ENCODE assay signal across 14 cellular contexts in genomic region chr2:25063876-25064660, GRCh38. TPM values are rescaled to one million over a fixed set of nuclear protein-coding genes. Genes with fewer than 3 reads are reported as not detected.
DNase-seq lines count a peak whose midpoint lies in the region; ATAC-seq, FAIRE-seq and TF ChIP-seq lines count a peak whose summit lies in the region.
"Had no signal": no experiment of that assay in that cellular context is flagged by ENCODE, and none has a peak within 500 bp of the region (broad histone marks: within the 10 kb centered on the region; RNA-seq: fewer than 3 reads in every experiment).

No MANE protein-coding gene starts in this region.

- intact Hi-C loops in heart left ventricle (cut with DNase I) = no loop called here
- intact Hi-C loops in gastrocnemius medialis (cut with DNase I; ENCODE audit: low total_unique reads) = loop anchor here (1.0 to 5.0 kb wide), 3 partner anchors 22 to 89 kb away; partner anchors contain the start of gene EFR3B
- intact Hi-C loops in activated T-helper 1 cell treated with anti-CD3 and anti-CD28 coated beads, Interleukin-12 subunit alpha, Interleukin-12 subunit beta, Interleukin-2, Interleukin-4 antibody, amounts not matched to agents 30 ng/mL and 10 ng/mL and 1 ng/mL, durations not matched to agents 14 hours and 24 hours and 36 hours (cut with micrococcal nuclease) = no loop called here

- TF ChIP-seq POLR2A in GM12892 (IDR thresholded peaks at IDR 0.05; ENCODE audit: low read depth, low read length) (0 out of 2 replicates have a peak, but pooled peaks have one; percentile 26), heart left ventricle (IDR thresholded peaks at IDR 0.05) (no peak), gastrocnemius medialis (IDR thresholded peaks at IDR 0.05) (no peak)

- H3K79me2 ChIP-seq in OCI-LY3 (ENCODE audit: low read length) = no peaks in the 10 kb centered on the region

- no peak overlapping the region for H3K4me3 Mint-ChIP-seq in activated naive CD8-positive, alpha-beta T cell treated with anti-CD3 and anti-CD28 coated beads for 36 hours
- H3K4me3 Mint-ChIP-seq in activated T-helper 1 cell treated with anti-CD3 and anti-CD28 coated beads, Interleukin-12 subunit alpha, Interleukin-12 subunit beta, Interleukin-2, Interleukin-4 antibody, amounts not matched to agents 30 ng/mL and 10 ng/mL and 1 ng/mL, durations not matched to agents 14 hours and 24 hours and 36 hours = no peak overlapping the region
- H3K4me3 Mint-ChIP-seq: stimulated activated naive CD8-positive, alpha-beta T cell treated with anti-CD3 and anti-CD28 coated beads, Interleukin-15, Interleukin-2, amounts not matched to agents 100 ng/mL and 50 ng/mL, for 24 hours had no signal

- WGBS in heart left ventricle, 4 donors = 42 to 54% (median 49%) methylated on average over 13 of the region's 13 CpGs

- no peaks in the 10 kb centered on the region for H3K27me3 Mint-ChIP-seq in activated naive CD8-positive, alpha-beta T cell treated with anti-CD3 and anti-CD28 coated beads for 36 hours
- no peaks in the 10 kb centered on the region for H3K27me3 Mint-ChIP-seq in activated T-helper 1 cell treated with anti-CD3 and anti-CD28 coated beads, Interleukin-12 subunit alpha, Interleukin-12 subunit beta, Interleukin-2, Interleukin-4 antibody, amounts not matched to agents 30 ng/mL and 10 ng/mL and 1 ng/mL, durations not matched to agents 14 hours and 24 hours and 36 hours (ENCODE audit: insufficient read depth)
- H3K27me3 Mint-ChIP-seq: stimulated activated naive CD8-positive, alpha-beta T cell treated with anti-CD3 and anti-CD28 coated beads, Interleukin-15, Interleukin-2, amounts not matched to agents 100 ng/mL and 50 ng/mL, for 24 hours had no signal

- H3K4me3 ChIP-seq in OCI-LY3 (ENCODE audit: low read length) = peak overlapping the region; percentile 44
- H3K4me3 ChIP-seq in heart left ventricle = peak overlapping the region in 4 of 12 donors; percentile 0 to 8 (median 5)
- H3K4me3 ChIP-seq in gastrocnemius medialis = peak overlapping the region in 3 of 4 donors; percentile 23 to 42 (median 30)
- H3K4me3 ChIP-seq: ovary had no signal

- no peaks in the 10 kb centered on the region for H3K36me3 Mint-ChIP-seq in activated naive CD8-positive, alpha-beta T cell treated with anti-CD3 and anti-CD28 coated beads for 36 hours
- no peaks in the 10 kb centered on the region for H3K36me3 Mint-ChIP-seq in activated T-helper 1 cell treated with anti-CD3 and anti-CD28 coated beads, Interleukin-12 subunit alpha, Interleukin-12 subunit beta, Interleukin-2, Interleukin-4 antibody, amounts not matched to agents 30 ng/mL and 10 ng/mL and 1 ng/mL, durations not matched to agents 14 hours and 24 hours and 36 hours (ENCODE audit: low read depth)

- H3K27me3 ChIP-seq in OCI-LY3 (ENCODE audit: low read depth, low read length) (peaks cover 4% of the 10 kb centered on the region; the same call in 1 of the 2 replicates), heart left ventricle (no peaks in the 10 kb centered on the region), gastrocnemius medialis (no peaks in the 10 kb centered on the region)
- H3K27me3 ChIP-seq: ovary had no signal

- no peak overlapping the region for H2AFZ ChIP-seq in OCI-LY3 (ENCODE audit: low read depth, low read length)

- H3K9ac ChIP-seq in OCI-LY3 (ENCODE audit: low read length) = no peak overlapping the region

- peaks cover 5% of the 10 kb centered on the region for H3K9me3 Mint-ChIP-seq in activated naive CD8-positive, alpha-beta T cell treated with anti-CD3 and anti-CD28 coated beads for 36 hours
- peaks cover 5% of the 10 kb centered on the region for H3K9me3 Mint-ChIP-seq in activated T-helper 1 cell treated with anti-CD3 and anti-CD28 coated beads, Interleukin-12 subunit alpha, Interleukin-12 subunit beta, Interleukin-2, Interleukin-4 antibody, amounts not matched to agents 30 ng/mL and 10 ng/mL and 1 ng/mL, durations not matched to agents 14 hours and 24 hours and 36 hours

- in situ Hi-C loops in gastrocnemius medialis (cut with MboI; ENCODE audit: low sequenced_read_pairs in 4 of 4) = no loop called here

- H3K4me2 ChIP-seq in OCI-LY3 (ENCODE audit: low read length) = peak overlapping the region; percentile 75

- H4K20me1 ChIP-seq in OCI-LY3 (ENCODE audit: insufficient read depth, low read length) = no peaks in the 10 kb centered on the region

- H3K9me3 ChIP-seq in OCI-LY3 (ENCODE audit: insufficient read depth, low read length) (no peaks in the 10 kb centered on the region), heart left ventricle (peaks cover 0 to 11% (median 3%) of the 10 kb centered on the region in 12 donors), gastrocnemius medialis (no peaks in the 10 kb centered on the region)
- H3K9me3 ChIP-seq: ovary had no signal

- TF ChIP-seq CTCF in OCI-LY3 (IDR thresholded peaks at IDR 0.05; ENCODE audit: low read depth, low read length) (no peak), heart left ventricle (IDR thresholded peaks at IDR 0.05) (no peak), gastrocnemius medialis (IDR thresholded peaks at IDR 0.05 in 4 of 5, conservative IDR thresholded peaks at IDR 0.05 in 1 of 5) (no peak)

- peak; percentile 60 to 84 (median 74) for ATAC-seq in heart left ventricle
- peak; percentile 97 to 98 for ATAC-seq in gastrocnemius medialis
- ATAC-seq in HG03108 (IDR thresholded peaks at IDR 0.05; ENCODE audit: unreplicated experiment) = no peak
- ATAC-seq: SK-N-SH treated with all-trans-retinoic acid at 6 μM for 48 hours had no signal

- H3K4me1 ChIP-seq in OCI-LY3 (ENCODE audit: low read length) (peaks cover 15% of the 10 kb centered on the region), heart left ventricle (peaks cover 0 to 29% (median 19%) of the 10 kb centered on the region in 12 donors), gastrocnemius medialis (peaks cover 20 to 28% of the 10 kb centered on the region in 2 donors)

- peak; percentile 40 for FAIRE-seq in GM12892 (lab: Jason Lieb, UNC)
- FAIRE-seq: D721Med had no signal

- H3K36me3 ChIP-seq in OCI-LY3 (replicated peaks; ENCODE audit: low read depth, low read length) = no peaks in the 10 kb centered on the region
- no peaks in the 10 kb centered on the region for H3K36me3 ChIP-seq in heart left ventricle
- no peaks in the 10 kb centered on the region for H3K36me3 ChIP-seq in gastrocnemius medialis
- H3K36me3 ChIP-seq: ovary had no signal

- H3K27ac Mint-ChIP-seq in activated naive CD8-positive, alpha-beta T cell treated with anti-CD3 and anti-CD28 coated beads for 36 hours = no peak overlapping the region
- H3K27ac Mint-ChIP-seq in activated T-helper 1 cell treated with anti-CD3 and anti-CD28 coated beads, Interleukin-12 subunit alpha, Interleukin-12 subunit beta, Interleukin-2, Interleukin-4 antibody, amounts not matched to agents 30 ng/mL and 10 ng/mL and 1 ng/mL, durations not matched to agents 14 hours and 24 hours and 36 hours = no peak overlapping the region
- H3K27ac Mint-ChIP-seq: stimulated activated naive CD8-positive, alpha-beta T cell treated with anti-CD3 and anti-CD28 coated beads, Interleukin-15, Interleukin-2, amounts not matched to agents 100 ng/mL and 50 ng/mL, for 24 hours had no signal

- H3K4me1 Mint-ChIP-seq in activated naive CD8-positive, alpha-beta T cell treated with anti-CD3 and anti-CD28 coated beads for 36 hours = peaks cover 5% of the 10 kb centered on the region
- peaks cover 6% of the 10 kb centered on the region for H3K4me1 Mint-ChIP-seq in activated T-helper 1 cell treated with anti-CD3 and anti-CD28 coated beads, Interleukin-12 subunit alpha, Interleukin-12 subunit beta, Interleukin-2, Interleukin-4 antibody, amounts not matched to agents 30 ng/mL and 10 ng/mL and 1 ng/mL, durations not matched to agents 14 hours and 24 hours and 36 hours (ENCODE audit: low read depth)

- no peak overlapping the region for H3K27ac ChIP-seq in OCI-LY3 (ENCODE audit: low read length)
- H3K27ac ChIP-seq in heart left ventricle = peak overlapping the region in 10 of 12 donors; percentile 41 to 82 (median 59)
- H3K27ac ChIP-seq in gastrocnemius medialis = peak overlapping the region; percentile 75 to 82 (median 76)
- H3K27ac ChIP-seq: ovary had no signal

- DNase-seq in GM12892 (ENCODE audit: insufficient read length) (peak; percentile 46), heart left ventricle (peak in 1 of 5 donors; percentile 49), gastrocnemius medialis (no peak)
- no peak for DNase-seq in activated CD4-positive, alpha-beta T cell treated with anti-CD3 and anti-CD28 coated beads, Interleukin-2, amount 50 U/mL, for 4 hours
- no peak for DNase-seq in activated naive CD8-positive, alpha-beta T cell treated with anti-CD3 and anti-CD28 coated beads for 36 hours
- no peak for DNase-seq in activated T-helper 1 cell treated with anti-CD3 and anti-CD28 coated beads, Interleukin-12 subunit alpha, Interleukin-12 subunit beta, Interleukin-2, Interleukin-4 antibody, amounts not matched to agents 30 ng/mL and 10 ng/mL and 1 ng/mL, durations not matched to agents 14 hours and 24 hours and 36 hours (ENCODE audit: low spot score)
- DNase-seq: HCEC 1CT, NCI-H1436, ovary had no signal

RNA-seq across cellular contexts. Expression of gene EFR3B, which starts 22.2 kb away (rescaled TPM):
- polyA plus RNA-seq in GM12892 (2012; ENCODE audit: missing spikeins) = 5.2 TPM
- total RNA-seq in heart left ventricle (10 to 100 TPM in 1 of 9 donors, 1 to 10 TPM in 8; 4.3 to 13.8 (median 6.3) TPM), gastrocnemius medialis (1 to 10 TPM in 1 of 4 donors, under 1 TPM in 3; 0.29 to 1.4 (median 0.67) TPM)
- 1 to 10 TPM; 1.7 to 1.8 TPM for polyA plus RNA-seq in heart left ventricle
- under 1 TPM; 0.06 to 0.08 TPM for total RNA-seq in activated naive CD8-positive, alpha-beta T cell treated with anti-CD3 and anti-CD28 coated beads for 36 hours
- total RNA-seq in activated T-helper 1 cell treated with anti-CD3 and anti-CD28 coated beads, Interleukin-12 subunit alpha, Interleukin-12 subunit beta, Interleukin-2, Interleukin-4 antibody, amounts not matched to agents 30 ng/mL and 10 ng/mL and 1 ng/mL, durations not matched to agents 14 hours and 24 hours and 36 hours = 0.21 and 0.22 TPM in 2 replicates
